8 cellular contexts compared by ENCODE assay signal in the genomic region with DNA sequence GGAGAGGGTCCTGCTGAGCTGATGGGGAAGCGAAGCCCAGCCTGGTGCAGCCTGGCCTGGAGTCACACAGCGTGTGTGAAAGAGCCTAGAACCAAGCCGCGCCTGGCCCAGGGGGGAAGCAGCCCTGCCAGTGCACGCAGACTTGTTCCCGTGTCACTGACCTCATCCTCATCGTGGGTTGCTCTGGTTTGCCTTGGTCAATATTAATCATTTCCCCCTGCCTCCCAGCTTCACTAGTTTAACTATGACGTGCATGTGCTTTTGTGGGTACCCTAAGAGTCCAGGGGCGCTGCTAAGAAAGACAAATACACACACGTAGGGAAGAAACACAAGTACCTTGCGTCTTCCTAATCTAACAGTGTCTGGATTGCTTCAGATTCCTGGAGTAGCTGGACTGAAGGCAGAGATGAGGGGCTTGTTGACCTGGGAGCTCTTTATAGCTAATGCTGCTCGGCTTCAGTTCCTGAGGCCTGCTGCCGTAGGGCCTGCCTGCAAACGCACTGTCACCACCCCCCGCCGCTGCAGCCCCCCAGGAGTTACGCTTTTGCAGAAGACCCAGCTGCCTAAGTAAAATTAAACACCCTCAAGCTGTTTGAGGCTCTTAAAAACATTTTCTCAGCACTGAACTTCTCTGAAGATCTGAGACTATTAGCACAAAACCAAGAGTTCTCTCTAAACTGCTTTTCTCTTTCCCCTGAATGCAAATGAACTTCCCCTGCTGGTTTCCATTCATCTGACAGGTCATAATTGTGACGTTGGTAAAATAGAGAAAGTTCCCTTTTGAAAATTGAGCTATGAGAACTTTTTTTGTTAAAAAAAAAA.
DNase-seq lines count a peak whose midpoint lies in the region; ATAC-seq and TF ChIP-seq lines count a peak whose summit lies in the region.

No MANE protein-coding gene starts in this region.

- no peak overlapping the region for H3K4me3 Mint-ChIP-seq in endothelial cell (ENCODE audit: unreplicated experiment)

- H3K4me1 Mint-ChIP-seq in endothelial cell (ENCODE audit: unreplicated experiment), result peaks cover 14% of the 10 kb centered on the region

- no peak for TF ChIP-seq CTCF in endothelial cell (IDR thresholded peaks at IDR 0.05; ENCODE audit: unreplicated experiment)

- peaks cover 6% of the 10 kb centered on the region for H3K27me3 Mint-ChIP-seq in endothelial cell (ENCODE audit: unreplicated experiment)

- no peaks in the 10 kb centered on the region for H3K36me3 Mint-ChIP-seq in endothelial cell (ENCODE audit: low read depth, unreplicated experiment)

- H3K27ac Mint-ChIP-seq in endothelial cell (ENCODE audit: unreplicated experiment), result no peak overlapping the region

- peak overlapping the region; percentile 99 for H3K27ac ChIP-seq in substantia nigra (ENCODE audit: low read depth, low read length, poor library complexity, severe bottlenecking)

- H3K9me3 Mint-ChIP-seq in endothelial cell (ENCODE audit: unreplicated experiment), result no peaks in the 10 kb centered on the region

- DNase-seq in AG08395 (ENCODE audit: low spot score), result peak; percentile 12
- peak; percentile 50 for DNase-seq in activated CD4-positive, CD25-positive, alpha-beta regulatory T cell treated with anti-CD3 and anti-CD28 coated beads, Interleukin-2, amount 50 U/mL, for 72 hours
- DNase-seq in islet precursor cell, result peak; percentile 64
- DNase-seq in substantia nigra (lab: John Stamatoyannopoulos, UW), result peak in 46 of 49 donors; percentile 29 to 91 (median 68)
- no peak for DNase-seq in endothelial cell (ENCODE audit: low spot score)
- no peak for DNase-seq in NCI-H1694 (lab: John Stamatoyannopoulos, UW)

- ATAC-seq in GM18873 (IDR thresholded peaks at IDR 0.05; ENCODE audit: low FRiP score, unreplicated experiment) (peak; percentile 55), HG03060 (IDR thresholded peaks at IDR 0.05; ENCODE audit: low read depth, unreplicated experiment) (peak; percentile 44)

Comparison
In these comparisons a context has a peak if more than half of its experiments do, and no peak if none do; other contexts are left out.
1. DNase-seq: peak in AG08395 (single experiment), activated CD4-positive, CD25-positive, alpha-beta regulatory T cell treated with anti-CD3 and anti-CD28 coated beads, Interleukin-2, amount 50 U/mL, for 72 hours (single experiment), islet precursor cell (single experiment) and substantia nigra (46 of 49); none in endothelial cell (single experiment) and NCI-H1694 (single experiment).